12 cellular contexts compared by ENCODE assay signal in genomic region chr3:98545940-98546339, GRCh38. TPM values are rescaled to one million over a fixed set of nuclear protein-coding genes. Genes with fewer than 3 reads are reported as not detected.
A peak's percentile ranks its signal among the peaks of the same experiment; 100 is the strongest.
DNase-seq lines count a peak whose midpoint lies in the region; ATAC-seq and TF ChIP-seq lines count a peak whose summit lies in the region.
"Had no signal": no experiment of that assay in that cellular context is flagged by ENCODE, and none has a peak within 500 bp of the region (broad histone marks: within the 10 kb centered on the region; RNA-seq: fewer than 3 reads in every experiment).

No MANE protein-coding gene starts in this region.

- no peaks in the 10 kb centered on the region for H3K9me3 Mint-ChIP-seq in central memory CD8-positive, alpha-beta T cell
- H3K9me3 Mint-ChIP-seq: nephron progenitor cell had no signal

- H3K27me3 Mint-ChIP-seq in central memory CD8-positive, alpha-beta T cell = no peaks in the 10 kb centered on the region

- peak overlapping the region; percentile 80 for H3K27ac Mint-ChIP-seq in central memory CD8-positive, alpha-beta T cell (ENCODE audit: low read depth)
- H3K27ac Mint-ChIP-seq: nephron progenitor cell had no signal

- H3K36me3 Mint-ChIP-seq in central memory CD8-positive, alpha-beta T cell (ENCODE audit: insufficient read depth) = no peaks in the 10 kb centered on the region

- no peak for DNase-seq in central memory CD8-positive, alpha-beta T cell (ENCODE audit: low spot score in 2 of 2)
- DNase-seq in ACHN = no peak
- DNase-seq in stimulated activated CD4-positive, alpha-beta T cell treated with anti-CD3 and anti-CD28 coated beads, Interleukin-2, amount 100 ng/mL, for 24 hours = no peak
- no peak for DNase-seq in amniotic stem cell (lab: John Stamatoyannopoulos, UW)
- DNase-seq in left ventricle myocardium inferior = no peak
- DNase-seq: NCI-H526 treated with DMSO at 0.1 percent for 48 hours, nephron progenitor cell had no signal

- intact Hi-C loops in left ventricle myocardium inferior (cut with micrococcal nuclease) = no loop called here

- H3K4me1 Mint-ChIP-seq in central memory CD8-positive, alpha-beta T cell = peaks cover 51% of the 10 kb centered on the region
- H3K4me1 Mint-ChIP-seq: nephron progenitor cell had no signal

- H3K4me1 ChIP-seq in left ventricle myocardium inferior = no peaks in the 10 kb centered on the region

- in situ Hi-C loops in ACHN (cut with HindIII; ENCODE audit: low pct_ligation_motif_present, low pct_unique_long_range_greater_than_20kb, low sequenced_read_pairs) = no loop called here

- H3K36me3 ChIP-seq in left ventricle myocardium inferior = no peaks in the 10 kb centered on the region

- ATAC-seq in GM18858 (IDR thresholded peaks at IDR 0.05; ENCODE audit: unreplicated experiment) (peak; percentile 42), GM21447 (IDR thresholded peaks at IDR 0.05; ENCODE audit: unreplicated experiment) (peak; percentile 55), HG03378 (IDR thresholded peaks at IDR 0.05; ENCODE audit: unreplicated experiment) (peak; percentile 64)
- peak; percentile 74 for ATAC-seq in central memory CD8-positive, alpha-beta T cell (replicated peaks; ENCODE audit: extremely low read depth, poor library complexity, severe bottlenecking)
- ATAC-seq: HepG2 had no signal

- TF ChIP-seq CTCF in left ventricle myocardium inferior (IDR thresholded peaks at IDR 0.05; ENCODE audit: borderline replicate concordance) = no peak

- no peaks in the 10 kb centered on the region for H3K27me3 ChIP-seq in left ventricle myocardium inferior (ENCODE audit: low read depth)
- H3K27me3 ChIP-seq: hepatocyte had no signal

- H3K4me3 ChIP-seq in left ventricle myocardium inferior = no peak overlapping the region
- H3K4me3 ChIP-seq: hepatocyte had no signal

- peak overlapping the region; percentile 25 for H3K4me3 Mint-ChIP-seq in central memory CD8-positive, alpha-beta T cell
- H3K4me3 Mint-ChIP-seq: nephron progenitor cell had no signal

- no peak overlapping the region for H3K27ac ChIP-seq in left ventricle myocardium inferior (replicated peaks)
- H3K27ac ChIP-seq: hepatocyte had no signal

- H3K9me3 ChIP-seq in left ventricle myocardium inferior (replicated peaks) = no peaks in the 10 kb centered on the region

RNA-seq across cellular contexts. Expression of gene GPR15, which starts 14.2 kb away (rescaled TPM):
- not detected for total RNA-seq in left ventricle myocardium inferior
- total RNA-seq: hepatocyte, HepG2 had no signal

RNA-seq across cellular contexts. Expression of gene CLDND1, which starts 23.2 kb away (rescaled TPM):
- total RNA-seq in left ventricle myocardium inferior = 69.9 TPM

RNA-seq across cellular contexts. Expression of gene CPOX, which starts 47.5 kb away (rescaled TPM):
- total RNA-seq in left ventricle myocardium inferior = 12.8 TPM

RNA-seq across cellular contexts. Expression of gene OR5K2, which starts 48.5 kb away (rescaled TPM):
- total RNA-seq in left ventricle myocardium inferior = not detected
- total RNA-seq: hepatocyte, HepG2 had no signal
